ENCODE assay signal across 22 cellular contexts in the genomic region with DNA sequence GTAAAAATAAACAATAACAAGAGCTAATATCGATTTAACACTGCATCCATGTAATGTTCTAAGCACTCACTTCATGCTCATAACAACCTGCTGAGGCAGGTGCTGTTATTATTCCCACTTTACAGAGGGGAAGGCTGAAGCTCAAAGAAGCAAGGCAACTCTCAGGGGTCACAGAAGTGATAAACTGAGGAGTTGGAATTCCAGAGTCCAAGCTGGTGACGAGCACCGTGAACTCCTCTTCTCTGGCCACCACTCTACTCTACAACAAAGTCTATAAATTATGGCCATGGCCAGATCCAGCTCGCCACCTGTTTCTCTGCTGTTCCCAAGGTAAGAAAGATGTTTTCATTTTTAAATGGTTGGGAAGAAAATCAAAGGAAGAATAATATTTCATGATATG.
A peak's percentile ranks its signal among the peaks of the same experiment; 100 is the strongest.
DNase-seq lines count a peak whose midpoint lies in the region; ATAC-seq and TF ChIP-seq lines count a peak whose summit lies in the region.
"Had no signal": no experiment of that assay in that cellular context is flagged by ENCODE, and none has a peak within 500 bp of the region (broad histone marks: within the 10 kb centered on the region; RNA-seq: fewer than 3 reads in every experiment).

No MANE protein-coding gene starts in this region.

- H3K27me3 ChIP-seq in duodenal mucosa (ENCODE audit: control insufficient read depth in 1 of 2, insufficient read depth in 2 of 2, low read length in 2 of 2) (peaks cover 0 to 4% of the 10 kb centered on the region in 2 donors), esophagus muscularis mucosa (no peaks in the 10 kb centered on the region)
- H3K27me3 ChIP-seq: BE2C had no signal

- no peak for TF ChIP-seq POLR2A in esophagus muscularis mucosa (IDR thresholded peaks at IDR 0.05; ENCODE audit: low read depth)

- TF ChIP-seq EP300 in esophagus muscularis mucosa (IDR thresholded peaks at IDR 0.05): no peak

- no peaks in the 10 kb centered on the region for H3K9me3 ChIP-seq in duodenal mucosa (ENCODE audit: control insufficient read depth in 1 of 2, low read length in 2 of 2)
- H3K9me3 ChIP-seq in mucosa of descending colon: no peaks in the 10 kb centered on the region
- no peaks in the 10 kb centered on the region for H3K9me3 ChIP-seq in esophagus muscularis mucosa
- H3K9me3 ChIP-seq: BE2C had no signal

- H3K36me3 ChIP-seq in duodenal mucosa (ENCODE audit: control insufficient read depth in 1 of 2, insufficient read depth in 2 of 2, low read length in 2 of 2): no peaks in the 10 kb centered on the region
- no peaks in the 10 kb centered on the region for H3K36me3 ChIP-seq in mucosa of descending colon (ENCODE audit: low read depth)
- no peaks in the 10 kb centered on the region for H3K36me3 ChIP-seq in esophagus muscularis mucosa
- H3K36me3 ChIP-seq: BE2C had no signal

- H3K9ac ChIP-seq in duodenal mucosa (ENCODE audit: low read depth in 1 of 2, low read length in 2 of 2): no peak overlapping the region
- H3K9ac ChIP-seq: KMS-11 had no signal

- no peak overlapping the region for H3K27ac ChIP-seq in duodenal mucosa (ENCODE audit: low read depth, low read length)
- H3K27ac ChIP-seq in esophagus muscularis mucosa (replicated peaks in 1 of 4): no peak overlapping the region
- no peak overlapping the region for H3K27ac ChIP-seq in substantia nigra (ENCODE audit: low read depth, low read length, poor library complexity, severe bottlenecking)
- H3K27ac ChIP-seq: HL-60, KMS-11 had no signal

- TF ChIP-seq CTCF in GM12864 (IDR thresholded peaks at IDR 0.05; ENCODE audit: low read depth, low read length, missing control alignments): no peak
- no peak for TF ChIP-seq CTCF in mucosa of descending colon (IDR thresholded peaks at IDR 0.05)
- TF ChIP-seq CTCF in esophagus muscularis mucosa (IDR thresholded peaks at IDR 0.05): no peak

- WGBS in esophagus muscularis mucosa: 93% methylated on average over 4 of the region's 4 CpGs

- H3K4me3 ChIP-seq in GM12864 (ENCODE audit: low read depth, low read length) (peak overlapping the region; percentile 32), duodenal mucosa (ENCODE audit: low read depth in 1 of 2, low read length in 2 of 2) (peak overlapping the region; percentile 11 to 47), mucosa of descending colon (peak overlapping the region; percentile 6), esophagus muscularis mucosa (no peak overlapping the region)
- H3K4me3 ChIP-seq: GM12878 had no signal

- intact Hi-C loops in mucosa of descending colon (cut with DNase I, micrococcal nuclease) (no loop called here), esophagus muscularis mucosa (cut with DNase I) (no loop called here)

- peak; percentile 75 for ATAC-seq in mucosa of descending colon
- ATAC-seq: GM12878, Right ventricle myocardium inferior had no signal

- H3K4me1 ChIP-seq in duodenal mucosa (ENCODE audit: control insufficient read depth in 1 of 2, insufficient read depth in 2 of 2, low read length in 2 of 2) (peaks cover 23 to 26% of the 10 kb centered on the region in 2 donors), mucosa of descending colon (ENCODE audit: low read depth) (peaks cover 13% of the 10 kb centered on the region), esophagus muscularis mucosa (no peaks in the 10 kb centered on the region)

- no peak for DNase-seq in GM12864 (ENCODE audit: low read depth)
- DNase-seq in LoVo (ENCODE audit: low spot score): peak; percentile 10
- no peak for DNase-seq in mucosa of descending colon
- no peak for DNase-seq in COLO668 (lab: John Stamatoyannopoulos, UW; ENCODE audit: unreplicated experiment)
- DNase-seq in esophagus muscularis mucosa (ENCODE audit: extremely low spot score): no peak
- no peak for DNase-seq in substantia nigra (lab: John Stamatoyannopoulos, UW)
- no peak for DNase-seq in NCI-H748 treated with DMSO at 0.1 percent for 48 hours (lab: John Stamatoyannopoulos, UW)
- DNase-seq: BE2C; CD4-positive, CD25-positive, alpha-beta regulatory T cell; COR-L47; DMS79; NCI-H1417; NCI-H1694 treated with DMSO at 0.1 percent for 48 hours; NCI-H2107; NCI-H2227 treated with DMSO at 0.1 percent for 48 hours; NCI-H510A; NCI-H774 had no signal

Comparison
In these comparisons a context has a peak if more than half of its experiments do, and no peak if none do; other contexts are left out.
1. H3K4me3 ChIP-seq: peak in GM12864 (single experiment), duodenal mucosa (2 of 2) and mucosa of descending colon (single experiment); none in esophagus muscularis mucosa (0 of 4).